13 cellular contexts compared by ENCODE assay signal in genomic region chr22:39593061-39593930, GRCh38. TPM values are rescaled to one million over a fixed set of nuclear protein-coding genes. Genes with fewer than 3 reads are reported as not detected.
DNase-seq lines count a peak whose midpoint lies in the region; ATAC-seq and TF ChIP-seq lines count a peak whose summit lies in the region.
"Had no signal": no experiment of that assay in that cellular context is flagged by ENCODE, and none has a peak within 500 bp of the region (broad histone marks: within the 10 kb centered on the region; RNA-seq: fewer than 3 reads in every experiment).

No MANE protein-coding gene starts in this region.

- peaks cover 25% of the 10 kb centered on the region for H3K27me3 Mint-ChIP-seq in nephron progenitor cell (ENCODE audit: low read depth, poor library complexity)
- H3K27me3 Mint-ChIP-seq in HFFc6 (ENCODE audit: insufficient read depth): peaks cover 5% of the 10 kb centered on the region; the same call in 1 of the 2 replicates

- DNase-seq in NCI-H1092 (lab: John Stamatoyannopoulos, UW): peak; percentile 53
- DNase-seq in astrocyte of the hippocampus (ENCODE audit: low read depth, low spot score): peak; percentile 20
- no peak for DNase-seq in nephron progenitor cell
- no peak for DNase-seq in HFFc6
- DNase-seq in brain microvascular endothelial cell: no peak
- no peak for DNase-seq in HuH-7 (ENCODE audit: low spot score)
- DNase-seq: Caco-2, NCI-H146, NCI-H526, SIG-M5 had no signal

- ATAC-seq in GM21619 (IDR thresholded peaks at IDR 0.05; ENCODE audit: unreplicated experiment): no peak

- H3K4me2 ChIP-seq in BLaER1: peak overlapping the region; percentile 74

- TF ChIP-seq CTCF in nephron progenitor cell (IDR thresholded peaks at IDR 0.05) (no peak), HFFc6 (IDR thresholded peaks at IDR 0.05) (no peak), brain microvascular endothelial cell (IDR thresholded peaks at IDR 0.05; ENCODE audit: low read depth, low read length, missing control alignments) (no peak)

- H3K4me3 Mint-ChIP-seq in nephron progenitor cell: no peak overlapping the region
- H3K4me3 Mint-ChIP-seq in HFFc6: no peak overlapping the region

- in situ Hi-C loops in brain microvascular endothelial cell (cut with HindIII; ENCODE audit: low pct_ligation_motif_present, low sequenced_read_pairs): no loop called here

- H3K36me3 Mint-ChIP-seq in nephron progenitor cell (ENCODE audit: low read depth) (no peaks in the 10 kb centered on the region), HFFc6 (ENCODE audit: low read depth) (no peaks in the 10 kb centered on the region)

- H3K27ac Mint-ChIP-seq in nephron progenitor cell: peak overlapping the region; percentile 12
- H3K27ac Mint-ChIP-seq in HFFc6: no peak overlapping the region

- H3K4me1 ChIP-seq in BLaER1: peaks cover 49% of the 10 kb centered on the region
- H3K4me1 ChIP-seq: foreskin keratinocyte had no signal

- H3K9me3 Mint-ChIP-seq in nephron progenitor cell: no peaks in the 10 kb centered on the region
- no peaks in the 10 kb centered on the region for H3K9me3 Mint-ChIP-seq in HFFc6

- H4K20me1 ChIP-seq in BLaER1: no peaks in the 10 kb centered on the region

- no peaks in the 10 kb centered on the region for H3K36me3 ChIP-seq in BLaER1
- H3K36me3 ChIP-seq in brain microvascular endothelial cell (replicated peaks): no peaks in the 10 kb centered on the region

- no peak overlapping the region for H3K9ac ChIP-seq in BLaER1

- peaks cover 36% of the 10 kb centered on the region for H3K4me1 Mint-ChIP-seq in nephron progenitor cell
- H3K4me1 Mint-ChIP-seq in HFFc6 (ENCODE audit: low read depth): peaks cover 20% of the 10 kb centered on the region

- H3K9me3 ChIP-seq in BLaER1: no peaks in the 10 kb centered on the region
- H3K9me3 ChIP-seq: Caco-2 had no signal

- H3K27me3 ChIP-seq in BLaER1: 0 out of 2 replicates have a peak, but pooled peaks cover 5% of the 10 kb centered on the region
- H3K27me3 ChIP-seq in brain microvascular endothelial cell (replicated peaks): peaks cover 11% of the 10 kb centered on the region

- no peak overlapping the region for H3K4me3 ChIP-seq in BLaER1
- H3K4me3 ChIP-seq in brain microvascular endothelial cell (ENCODE audit: low read depth, low read length): no peak overlapping the region

- no peak overlapping the region for H3K27ac ChIP-seq in BLaER1
- H3K27ac ChIP-seq in brain microvascular endothelial cell: no peak overlapping the region
- H3K27ac ChIP-seq: foreskin keratinocyte had no signal

RNA-seq across cellular contexts. Expression of gene CACNA1I, which starts 22.7 kb away (rescaled TPM):
- total RNA-seq in HFFc6 (2021; fragmentation: NEBNext Ultra II Directional; extraction: Animal tissue kit (Norgen Biotek cat#: 25700)): not detected
- total RNA-seq: Caco-2 had no signal

Comparison
In these comparisons a context has a peak if more than half of its experiments do, and no peak if none do; other contexts are left out.
1. DNase-seq: peak in NCI-H1092 (single experiment) and astrocyte of the hippocampus (single experiment); none in nephron progenitor cell (single experiment), HFFc6 (single experiment), brain microvascular endothelial cell (single experiment) and HuH-7 (single experiment).